In genomic region chr17:64439521-64439920, GRCh38 we compare ENCODE assay signal across 4 cellular contexts. TPM values are rescaled to one million over a fixed set of nuclear protein-coding genes. Genes with fewer than 3 reads are reported as not detected.
"Had no signal": no experiment of that assay in that cellular context is flagged by ENCODE, and none has a peak within 500 bp of the region (broad histone marks: within the 10 kb centered on the region; RNA-seq: fewer than 3 reads in every experiment).

No MANE protein-coding gene starts in this region.

RNA-seq across cellular contexts. Expression of gene MILR1, which starts 9.4 kb away (rescaled TPM):
- total RNA-seq: GM23338, H1, H9 had no signal
- polyA plus RNA-seq: H1 had no signal

RNA-seq across cellular contexts. Expression of gene PECAM1, which starts 48.9 kb away (rescaled TPM):
- total RNA-seq: GM23248, GM23338 had no signal
- polyA plus RNA-seq: GM23338 had no signal
